9 cellular contexts compared by ENCODE assay signal in genomic region chr5:169805527-169805934, GRCh38.
DNase-seq lines count a peak whose midpoint lies in the region; ATAC-seq, FAIRE-seq and TF ChIP-seq lines count a peak whose summit lies in the region.
"Had no signal": no experiment of that assay in that cellular context is flagged by ENCODE, and none has a peak within 500 bp of the region (broad histone marks: within the 10 kb centered on the region; RNA-seq: fewer than 3 reads in every experiment).

No MANE protein-coding gene starts in this region.

- H3K4me3 Mint-ChIP-seq in CD4-positive, alpha-beta memory T cell = peak overlapping the region in 2 of 8 donors; percentile 25 to 33
- no peak overlapping the region for H3K4me3 Mint-ChIP-seq in Caco-2 (ENCODE audit: unreplicated experiment)

- H3K27ac ChIP-seq in CD4-positive, alpha-beta memory T cell (ENCODE audit: low read depth, low read length) = no peak overlapping the region
- H3K27ac ChIP-seq: dorsolateral prefrontal cortex had no signal

- peaks cover 23% of the 10 kb centered on the region for H3K4me1 ChIP-seq in CD4-positive, alpha-beta memory T cell (ENCODE audit: insufficient read depth, low read length)
- H3K4me1 ChIP-seq in Caco-2 = peaks cover 16% of the 10 kb centered on the region

- H3K4me3 ChIP-seq in CD4-positive, alpha-beta memory T cell (ENCODE audit: low read length in 2 of 2) = no peak overlapping the region
- no peak overlapping the region for H3K4me3 ChIP-seq in Caco-2 (ENCODE audit: low read depth, low read length)
- H3K4me3 ChIP-seq: dorsolateral prefrontal cortex had no signal

- H3K9me3 Mint-ChIP-seq in CD4-positive, alpha-beta memory T cell = no peaks in the 10 kb centered on the region
- no peaks in the 10 kb centered on the region for H3K9me3 Mint-ChIP-seq in Caco-2 (ENCODE audit: unreplicated experiment)

- BruUV-seq in Caco-2 (replicated peaks; lab: Mats Ljungman, UMichigan) = no TSS peak

- CTCF ChIA-PET in CD4-positive, alpha-beta memory T cell (lab: Charles Lee; ENCODE audit: partially characterized antibody) = interaction anchor here (1.3 kb wide), 1 partner anchor 13 kb away, joined by 4 read pairs; no protein-coding TSS in a partner anchor
- CTCF ChIA-PET in Caco-2 (lab: Charles Lee) = no interaction called here

- H3K4me1 Mint-ChIP-seq in CD4-positive, alpha-beta memory T cell = peaks cover 27 to 47% (median 37%) of the 10 kb centered on the region in 4 donors
- H3K4me1 Mint-ChIP-seq in Caco-2 (ENCODE audit: low read depth, unreplicated experiment) = peaks cover 28% of the 10 kb centered on the region

- H3K27ac Mint-ChIP-seq in CD4-positive, alpha-beta memory T cell = peak overlapping the region in 6 of 7 donors; percentile 15 to 76 (median 34)
- no peak overlapping the region for H3K27ac Mint-ChIP-seq in Caco-2 (ENCODE audit: unreplicated experiment)

- H3K36me3 Mint-ChIP-seq in CD4-positive, alpha-beta memory T cell = peaks cover 65 to 70% of the 10 kb centered on the region in 2 donors
- no peaks in the 10 kb centered on the region for H3K36me3 Mint-ChIP-seq in Caco-2 (ENCODE audit: insufficient read depth, unreplicated experiment)

- no peak for TF ChIP-seq CTCF in Caco-2 (IDR thresholded peaks at IDR 0.05; ENCODE audit: insufficient read depth in 1 of 2, low read depth in 1 of 2, low read length in 1 of 2, severe bottlenecking in 1 of 2, unreplicated experiment in 1 of 2)

- DNase-seq in CD4-positive, alpha-beta memory T cell = peak in 3 of 5 donors; percentile 3 to 6 (median 5)
- peak; percentile 1 for DNase-seq in activated naive CD8-positive, alpha-beta T cell treated with anti-CD3 and anti-CD28 coated beads, Interleukin-2, amount 50 U/mL, for 16 hours (ENCODE audit: low read depth, low spot score)
- DNase-seq in stimulated activated CD8-positive, alpha-beta memory T cell treated with anti-CD3 and anti-CD28 coated beads, Interleukin-15, amount 100 ng/mL, for 4 hours (ENCODE audit: low read depth in 2 of 2) = peak; percentile 21 to 41
- DNase-seq in iPS-NIHi11 (ENCODE audit: low spot score) (no peak), Caco-2 (no peak), H54 (ENCODE audit: insufficient read length, low spot score) (no peak)

- H3K27me3 Mint-ChIP-seq in CD4-positive, alpha-beta memory T cell = no peaks in the 10 kb centered on the region
- H3K27me3 Mint-ChIP-seq in Caco-2 (ENCODE audit: insufficient read depth, unreplicated experiment) = no peaks in the 10 kb centered on the region

- H3K27me3 ChIP-seq in CD4-positive, alpha-beta memory T cell (ENCODE audit: insufficient read depth, low read length) = no peaks in the 10 kb centered on the region
- no peaks in the 10 kb centered on the region for H3K27me3 ChIP-seq in Caco-2 (replicated peaks; ENCODE audit: control insufficient read depth, insufficient read depth, low read length)

- no peak for FAIRE-seq in H54 (lab: Jason Lieb, UNC)

- intact Hi-C loops in CD4-positive, alpha-beta memory T cell (cut with micrococcal nuclease) = no loop called here
- intact Hi-C loops in Caco-2 (cut with micrococcal nuclease; ENCODE audit: unreplicated experiment) = no loop called here

- no peaks in the 10 kb centered on the region for H3K9me3 ChIP-seq in CD4-positive, alpha-beta memory T cell (ENCODE audit: control insufficient read depth in 1 of 2, low read length in 2 of 2)
- H3K9me3 ChIP-seq in Caco-2 = no peaks in the 10 kb centered on the region

- POLR2A ChIA-PET in CD4-positive, alpha-beta memory T cell (lab: Charles Lee; ENCODE audit: partially characterized antibody) = no interaction called here
- POLR2A ChIA-PET in Caco-2 (lab: Charles Lee) = no interaction called here

- peak; percentile 82 for ATAC-seq in GM19455 (IDR thresholded peaks at IDR 0.05; ENCODE audit: unreplicated experiment)
- peak; percentile 84 for ATAC-seq in HG03460 (IDR thresholded peaks at IDR 0.05; ENCODE audit: unreplicated experiment)

- no peak for TF ChIP-seq POLR2A in H54 (IDR thresholded peaks at IDR 0.05; ENCODE audit: low read depth, low read length)

- H3K36me3 ChIP-seq in CD4-positive, alpha-beta memory T cell (ENCODE audit: insufficient read depth, low read length) = peaks cover 15% of the 10 kb centered on the region
- H3K36me3 ChIP-seq in Caco-2 (ENCODE audit: control insufficient read depth, insufficient read depth, low read length) = no peaks in the 10 kb centered on the region

Comparison
In these comparisons a context has a peak if more than half of its experiments do, and no peak if none do; other contexts are left out.
1. DNase-seq: peak in CD4-positive, alpha-beta memory T cell (3 of 5), activated naive CD8-positive, alpha-beta T cell treated with anti-CD3 and anti-CD28 coated beads, Interleukin-2, amount 50 U/mL, for 16 hours (single experiment) and stimulated activated CD8-positive, alpha-beta memory T cell treated with anti-CD3 and anti-CD28 coated beads, Interleukin-15, amount 100 ng/mL, for 4 hours (2 of 2); none in iPS-NIHi11 (single experiment), Caco-2 (0 of 2) and H54 (single experiment).